ENCODE assay signal across 12 cellular contexts in genomic region chr7:155380986-155381851, GRCh38.
A peak's percentile ranks its signal among the peaks of the same experiment; 100 is the strongest.
DNase-seq lines count a peak whose midpoint lies in the region; ATAC-seq and TF ChIP-seq lines count a peak whose summit lies in the region.
"Had no signal": no experiment of that assay in that cellular context is flagged by ENCODE, and none has a peak within 500 bp of the region (broad histone marks: within the 10 kb centered on the region; RNA-seq: fewer than 3 reads in every experiment).

No MANE protein-coding gene starts in this region.

- TF ChIP-seq RAD21 in SK-N-SH (IDR thresholded peaks at IDR 0.05; ENCODE audit: low read length) = no peak

- H3K4me1 ChIP-seq in BLaER1 = peaks cover 19% of the 10 kb centered on the region
- H3K4me1 ChIP-seq in SK-N-SH (ENCODE audit: control insufficient read depth in 1 of 2, insufficient read depth in 2 of 2, low read depth in 1 of 2, low read length in 1 of 2) = peaks cover 3 to 4% of the 10 kb centered on the region in 2 experiments; a peak in 1 of 4 replicates
- no peaks in the 10 kb centered on the region for H3K4me1 ChIP-seq in osteoblast (ENCODE audit: insufficient read depth, low read length)

- H3K36me3 ChIP-seq in BLaER1 = no peaks in the 10 kb centered on the region
- no peaks in the 10 kb centered on the region for H3K36me3 ChIP-seq in SK-N-SH (replicated peaks in 1 of 2; ENCODE audit: control insufficient read depth in 1 of 2, insufficient read depth in 2 of 2, low read length in 1 of 2)
- H3K36me3 ChIP-seq in osteoblast (ENCODE audit: insufficient read depth, low read length) = no peaks in the 10 kb centered on the region
- H3K36me3 ChIP-seq: vagina had no signal

- WGBS in SK-N-SH (ENCODE audit: low lambda C conversion rate) = 8% methylated on average over 31 of the region's 41 CpGs

- no peak overlapping the region for H3K9ac ChIP-seq in BLaER1
- no peak overlapping the region for H3K9ac ChIP-seq in SK-N-SH

- peak overlapping the region; percentile 19; the same call in 1 of the 2 replicates for H3K4me2 ChIP-seq in BLaER1
- peak overlapping the region; percentile 71 for H3K4me2 ChIP-seq in SK-N-SH
- H3K4me2 ChIP-seq in osteoblast (ENCODE audit: insufficient read depth, low read length) = no peak overlapping the region
- H3K4me2 ChIP-seq: PC-9 had no signal

- POLR2A ChIA-PET in SK-N-SH (lab: Yijun Ruan, JAX) = interaction anchor here (1.3 kb wide), 1 partner anchor 15 kb away, joined by 3 read pairs; no protein-coding TSS in a partner anchor

- peaks cover 99% of the 10 kb centered on the region for H3K27me3 ChIP-seq in BLaER1
- H3K27me3 ChIP-seq in SK-N-SH (ENCODE audit: insufficient read depth) = peaks cover 99% of the 10 kb centered on the region
- H3K27me3 ChIP-seq in osteoblast (ENCODE audit: insufficient read depth, low read length) = peaks cover 78% of the 10 kb centered on the region

- TF ChIP-seq CTCF in SK-N-SH (IDR thresholded peaks at IDR 0.05) (no peak), osteoblast (IDR thresholded peaks at IDR 0.05; ENCODE audit: extremely low read depth, low read depth, low read length) (no peak)

- H3K9me3 ChIP-seq in BLaER1 (no peaks in the 10 kb centered on the region), SK-N-SH (no peaks in the 10 kb centered on the region), osteoblast (ENCODE audit: low read depth, low read length) (no peaks in the 10 kb centered on the region)
- H3K9me3 ChIP-seq: vagina had no signal

- H3K27ac ChIP-seq in BLaER1 (no peak overlapping the region), SK-N-SH (ENCODE audit: low read depth in 2 of 2, low read length in 1 of 2) (no peak overlapping the region), osteoblast (ENCODE audit: low read depth, low read length) (no peak overlapping the region)
- H3K27ac ChIP-seq: PC-9, vagina had no signal

- no peak for TF ChIP-seq EP300 in SK-N-SH (IDR thresholded peaks at IDR 0.05; ENCODE audit: borderline replicate concordance in 1 of 2, low read depth in 1 of 2, low read length in 1 of 2)

- no peaks in the 10 kb centered on the region for H3F3A ChIP-seq in SK-N-SH (replicated peaks; ENCODE audit: insufficient read depth)

- H3K4me3 ChIP-seq in BLaER1 = 0 out of 2 replicates have a peak overlapping the region, but pooled peaks have one; percentile 7
- peak overlapping the region in 1 of 2 experiments; percentile 6; a peak in 1 of 4 replicates for H3K4me3 ChIP-seq in SK-N-SH (ENCODE audit: low read depth in 2 of 2, low read length in 1 of 2)
- H3K4me3 ChIP-seq in osteoblast (ENCODE audit: insufficient read depth, low read length) = no peak overlapping the region
- H3K4me3 ChIP-seq: PC-9 had no signal

- no peak overlapping the region for H2AFZ ChIP-seq in SK-N-SH (ENCODE audit: low read depth)
- H2AFZ ChIP-seq in osteoblast (ENCODE audit: low read length) = no peak overlapping the region
- H2AFZ ChIP-seq: PC-9 had no signal

- no peaks in the 10 kb centered on the region for H3K9me2 ChIP-seq in SK-N-SH

- CTCF ChIA-PET in SK-N-SH (lab: Yijun Ruan, JAX) = interaction anchor here (0.7 to 4.5 kb wide), 25 partner anchors 10 to 468 kb away, joined by 3 to 30 read pairs (median 6); no protein-coding TSS in a partner anchor

- intact Hi-C loops in head of caudate nucleus (cut with DNase I) = loop anchor here (2.0 kb wide), 1 partner anchor 76 kb away; no protein-coding TSS in a partner anchor

- DNase-seq in SK-N-SH (peak; percentile 68), head of caudate nucleus (peak in 22 of 42 donors; percentile 14 to 66 (median 50)), osteoblast (ENCODE audit: insufficient read length, low spot score, missing footprints) (peak; percentile 71), activated gamma-delta T cell (lab: John Stamatoyannopoulos, UW) (no peak), NCI-H226 (no peak)
- DNase-seq: activated T-cell treated with anti-CD3 and anti-CD28 coated beads, Interleukin-2, amount 50 U/mL, for 24 hours; NCI-H187 treated with DMSO at 0.1 percent for 48 hours; PC-9 had no signal

- peaks cover 82% of the 10 kb centered on the region for H4K20me1 ChIP-seq in BLaER1
- 0 out of 2 replicates have a peak, but pooled peaks cover 6% of the 10 kb centered on the region for H4K20me1 ChIP-seq in SK-N-SH (ENCODE audit: insufficient read depth)
- peaks cover 2% of the 10 kb centered on the region for H4K20me1 ChIP-seq in osteoblast (ENCODE audit: insufficient read depth, low read length)

- no peak for ATAC-seq in HG03565 (IDR thresholded peaks at IDR 0.05; ENCODE audit: unreplicated experiment)
- ATAC-seq in HG02610 (IDR thresholded peaks at IDR 0.05; ENCODE audit: unreplicated experiment) = no peak

- H3K79me2 ChIP-seq in SK-N-SH (ENCODE audit: insufficient read depth) = no peaks in the 10 kb centered on the region
- H3K79me2 ChIP-seq in osteoblast (ENCODE audit: insufficient read depth, low read length) = no peaks in the 10 kb centered on the region

TF ChIP-seq in SK-N-SH, 30 proteins besides CTCF, POLR2A, EP300 and RAD21 (continues in another document):
- no peak for TF ChIP-seq TCF12 (IDR thresholded peaks at IDR 0.05)
- TF ChIP-seq MXI1 (IDR thresholded peaks at IDR 0.05; ENCODE audit: low read depth, low read length) = no peak
- no peak for TF ChIP-seq NRF1 (IDR thresholded peaks at IDR 0.05; ENCODE audit: low read depth, low read length)
- no peak for TF ChIP-seq MAX (IDR thresholded peaks at IDR 0.05; ENCODE audit: low read depth)
- no peak for TF ChIP-seq EZH2phosphoT487 (IDR thresholded peaks at IDR 0.05; ENCODE audit: borderline replicate concordance, low read depth)
- no peak for TF ChIP-seq RCOR1 (IDR thresholded peaks at IDR 0.05; ENCODE audit: low read length)
- TF ChIP-seq ZBTB33 (IDR thresholded peaks at IDR 0.05; ENCODE audit: borderline replicate concordance, low read depth) = no peak
- no peak for TF ChIP-seq CHD2 (IDR thresholded peaks at IDR 0.05; ENCODE audit: low read length, partially characterized antibody)
- no peak for TF ChIP-seq NFIC (IDR thresholded peaks at IDR 0.05; ENCODE audit: borderline replicate concordance)
- TF ChIP-seq FOSL2 (IDR thresholded peaks at IDR 0.05; ENCODE audit: borderline replicate concordance, low read depth) = no peak
- TF ChIP-seq ELF1 (IDR thresholded peaks at IDR 0.05) = no peak
- TF ChIP-seq FOXM1 (IDR thresholded peaks at IDR 0.05; ENCODE audit: low read depth) = no peak
- TF ChIP-seq RXRA (IDR thresholded peaks at IDR 0.05; ENCODE audit: borderline replicate concordance, low read depth) = no peak
- no peak for TF ChIP-seq YY1 (IDR thresholded peaks at IDR 0.05; ENCODE audit: low read depth)
- TF ChIP-seq JUND (IDR thresholded peaks at IDR 0.05) = no peak
- no peak for TF ChIP-seq POLR2AphosphoS5 (IDR thresholded peaks at IDR 0.05; ENCODE audit: low read depth, low read length)
- no peak for TF ChIP-seq MEF2A (IDR thresholded peaks at IDR 0.05; ENCODE audit: borderline replicate concordance, low read depth)
- no peak for TF ChIP-seq REST (IDR thresholded peaks at IDR 0.05; ENCODE audit: low read depth, low read length)

Comparison
In these comparisons a context has a peak if more than half of its experiments do, and no peak if none do; other contexts are left out.
1. DNase-seq: peak in SK-N-SH (single experiment), head of caudate nucleus (22 of 42) and osteoblast (single experiment); none in activated gamma-delta T cell (single experiment) and NCI-H226 (single experiment).